Comparison of ENCODE assay signal across 10 cellular contexts in genomic region chr2:128638741-128639477, GRCh38.
DNase-seq lines count a peak whose midpoint lies in the region.
"Had no signal": no experiment of that assay in that cellular context is flagged by ENCODE, and none has a peak within 500 bp of the region (broad histone marks: within the 10 kb centered on the region; RNA-seq: fewer than 3 reads in every experiment).

No MANE protein-coding gene starts in this region.

- DNase-seq in EL (peak; percentile 38), NCI-H1694 treated with DMSO at 0.1 percent for 48 hours (lab: John Stamatoyannopoulos, UW) (peak; percentile 11), fibroblast of gingiva (ENCODE audit: low read depth) (peak; percentile 56), pons (ENCODE audit: low spot score) (peak; percentile 61), GDM1 (lab: John Stamatoyannopoulos, UW) (no peak), T-helper 1 cell (no peak), OCI-M1 (lab: John Stamatoyannopoulos, UW) (no peak), HPDE6-E6E7 (ENCODE audit: extremely low spot score) (no peak)
- DNase-seq: activated naive CD4-positive, alpha-beta T cell treated with anti-CD3 and anti-CD28 coated beads, Interleukin-2, amount 50 U/mL, for 16 hours; naive thymus-derived CD8-positive, alpha-beta T cell had no signal

Comparison
In these comparisons a context has a peak if more than half of its experiments do, and no peak if none do; other contexts are left out.
1. DNase-seq: peak in EL (single experiment), NCI-H1694 treated with DMSO at 0.1 percent for 48 hours (single experiment), fibroblast of gingiva (single experiment) and pons (single experiment); none in GDM1 (single experiment), T-helper 1 cell (0 of 5), OCI-M1 (single experiment) and HPDE6-E6E7 (single experiment).